In the genomic region with DNA sequence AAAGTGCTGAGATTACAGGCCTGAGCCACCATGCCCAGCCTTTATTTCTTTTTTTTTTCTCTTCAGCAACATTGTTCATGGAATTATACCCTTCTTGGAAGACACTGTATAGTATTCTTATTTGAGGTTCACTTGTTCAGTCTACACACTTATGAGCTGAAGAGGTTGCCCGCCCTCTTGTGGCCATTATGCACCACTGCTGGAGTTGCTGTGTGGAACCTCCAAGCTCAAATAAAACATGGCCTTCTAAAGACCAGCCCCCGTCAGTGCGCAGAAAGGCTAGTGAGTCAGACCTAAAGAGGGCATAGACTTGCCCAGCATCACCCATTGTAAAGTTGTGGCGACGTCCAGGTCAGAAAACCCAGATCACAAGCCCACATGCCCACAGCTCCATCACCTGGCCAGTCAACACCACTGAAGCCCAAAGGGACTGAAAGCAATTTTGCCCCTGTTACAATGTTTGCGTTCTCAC, we compare ENCODE assay signal across 9 cellular contexts. TPM values are rescaled to one million over a fixed set of nuclear protein-coding genes. Genes with fewer than 3 reads are reported as not detected.
DNase-seq lines count a peak whose midpoint lies in the region; ATAC-seq and TF ChIP-seq lines count a peak whose summit lies in the region.
"Had no signal": no experiment of that assay in that cellular context is flagged by ENCODE, and none has a peak within 500 bp of the region (broad histone marks: within the 10 kb centered on the region; RNA-seq: fewer than 3 reads in every experiment).

No MANE protein-coding gene starts in this region.

- H3K27me3 ChIP-seq in SK-N-SH (ENCODE audit: insufficient read depth) = no peaks in the 10 kb centered on the region

- peak; percentile 99 for TF ChIP-seq CTCF in SK-N-SH (IDR thresholded peaks at IDR 0.05)
- TF ChIP-seq CTCF in progenitor cell of endocrine pancreas (IDR thresholded peaks at IDR 0.05; ENCODE audit: unreplicated experiment) = peak; percentile 94

- H3K79me2 ChIP-seq in SK-N-SH (ENCODE audit: insufficient read depth) = no peaks in the 10 kb centered on the region

- peak overlapping the region; percentile 23; the same call in 1 of the 2 replicates for H2AFZ ChIP-seq in SK-N-SH (ENCODE audit: low read depth)

- 22% methylated on average over 6 of the region's 6 CpGs for WGBS in SK-N-SH (ENCODE audit: low lambda C conversion rate)

- H4K20me1 ChIP-seq in SK-N-SH (ENCODE audit: insufficient read depth) = no peaks in the 10 kb centered on the region

- no peaks in the 10 kb centered on the region for H3K27me3 Mint-ChIP-seq in progenitor cell of endocrine pancreas
- H3K27me3 Mint-ChIP-seq: activated naive CD4-positive, alpha-beta T cell treated with anti-CD3 and anti-CD28 coated beads, Interleukin-2, amount 50 U/mL, for 24 hours had no signal

- H3K36me3 ChIP-seq in SK-N-SH (replicated peaks in 1 of 2; ENCODE audit: control insufficient read depth in 1 of 2, insufficient read depth in 2 of 2, low read length in 1 of 2) = no peaks in the 10 kb centered on the region

- no peak overlapping the region for H3K9ac ChIP-seq in SK-N-SH

- no peaks in the 10 kb centered on the region; a peak in 1 of 4 replicates for H3K4me1 ChIP-seq in SK-N-SH (ENCODE audit: control insufficient read depth in 1 of 2, insufficient read depth in 2 of 2, low read depth in 1 of 2, low read length in 1 of 2)

- peak; percentile 80 for TF ChIP-seq RAD21 in SK-N-SH (IDR thresholded peaks at IDR 0.05; ENCODE audit: low read length)

- H3K9me3 Mint-ChIP-seq in activated naive CD4-positive, alpha-beta T cell treated with anti-CD3 and anti-CD28 coated beads, Interleukin-2, amount 50 U/mL, for 72 hours = no peaks in the 10 kb centered on the region
- H3K9me3 Mint-ChIP-seq in progenitor cell of endocrine pancreas (ENCODE audit: low read depth) = no peaks in the 10 kb centered on the region
- H3K9me3 Mint-ChIP-seq: activated naive CD4-positive, alpha-beta T cell treated with anti-CD3 and anti-CD28 coated beads, Interleukin-2, amount 50 U/mL, for 24 hours had no signal

- TF ChIP-seq EP300 in SK-N-SH (IDR thresholded peaks at IDR 0.05; ENCODE audit: borderline replicate concordance in 1 of 2, low read depth in 1 of 2, low read length in 1 of 2) = no peak

- no peak overlapping the region for H3K4me2 ChIP-seq in SK-N-SH

- no peak overlapping the region for H3K27ac ChIP-seq in SK-N-SH (ENCODE audit: low read depth in 2 of 2, low read length in 1 of 2)

- no peaks in the 10 kb centered on the region for H3K9me2 ChIP-seq in SK-N-SH

- no peaks in the 10 kb centered on the region for H3K9me3 ChIP-seq in SK-N-SH

- ATAC-seq in GM21737 (IDR thresholded peaks at IDR 0.05; ENCODE audit: unreplicated experiment) = peak; percentile 73
- peak; percentile 95 to 97 for ATAC-seq in activated naive CD4-positive, alpha-beta T cell treated with anti-CD3 and anti-CD28 coated beads, Interleukin-2, amount 50 U/mL, for 72 hours
- peak; percentile 92 for ATAC-seq in Right ventricle myocardium superior (ENCODE audit: poor library complexity)
- ATAC-seq in GM19324 (IDR thresholded peaks at IDR 0.05; ENCODE audit: low FRiP score, unreplicated experiment) = no peak

- peak overlapping the region in 1 of 2 experiments; percentile 2; a peak in 1 of 4 replicates for H3K4me3 ChIP-seq in SK-N-SH (ENCODE audit: low read depth in 2 of 2, low read length in 1 of 2)

- in situ Hi-C loops in Caki2 (cut with HindIII; ENCODE audit: low pct_unique_long_range_greater_than_20kb, low sequenced_read_pairs) = no loop called here

- no peaks in the 10 kb centered on the region for H3K36me3 Mint-ChIP-seq in activated naive CD4-positive, alpha-beta T cell treated with anti-CD3 and anti-CD28 coated beads, Interleukin-2, amount 50 U/mL, for 72 hours
- H3K36me3 Mint-ChIP-seq in progenitor cell of endocrine pancreas (ENCODE audit: insufficient read depth) = no peaks in the 10 kb centered on the region
- H3K36me3 Mint-ChIP-seq: activated naive CD4-positive, alpha-beta T cell treated with anti-CD3 and anti-CD28 coated beads, Interleukin-2, amount 50 U/mL, for 24 hours had no signal

- CTCF ChIA-PET in SK-N-SH (lab: Yijun Ruan, JAX) = interaction anchor here (0.6 to 2.5 kb wide), 53 partner anchors 9 to 710 kb away, joined by 3 to 34 read pairs (median 4); a partner anchor contains a TSS

- no peak overlapping the region for H3K4me3 Mint-ChIP-seq in progenitor cell of endocrine pancreas (ENCODE audit: low read depth)
- H3K4me3 Mint-ChIP-seq: activated naive CD4-positive, alpha-beta T cell treated with anti-CD3 and anti-CD28 coated beads, Interleukin-2, amount 50 U/mL, for 24 hours had no signal

- DNase-seq in Caki2 (ENCODE audit: low read depth) (peak; percentile 73), NAMALWA (ENCODE audit: low spot score) (peak; percentile 87), SK-N-SH (peak; percentile 78), Right ventricle myocardium superior (peak; percentile 69), progenitor cell of endocrine pancreas (ENCODE audit: low spot score, unreplicated experiment) (peak; percentile 35)
- peak; percentile 51 to 64 for DNase-seq in activated naive CD4-positive, alpha-beta T cell treated with anti-CD3 and anti-CD28 coated beads, Interleukin-2, amount 50 U/mL, for 72 hours (ENCODE audit: low spot score in 2 of 2)

- H3K4me1 Mint-ChIP-seq in progenitor cell of endocrine pancreas (ENCODE audit: low read depth) = no peaks in the 10 kb centered on the region

- POLR2A ChIA-PET in SK-N-SH (lab: Yijun Ruan, JAX) = interaction anchor here (0.5 to 1.2 kb wide), 4 partner anchors 12 to 227 kb away, joined by 3 to 5 read pairs (median 3); a partner anchor contains a TSS

- peaks cover 12% of the 10 kb centered on the region for H3F3A ChIP-seq in SK-N-SH (replicated peaks; ENCODE audit: insufficient read depth)

- H3K27ac Mint-ChIP-seq in activated naive CD4-positive, alpha-beta T cell treated with anti-CD3 and anti-CD28 coated beads, Interleukin-2, amount 50 U/mL, for 72 hours = no peak overlapping the region
- H3K27ac Mint-ChIP-seq in progenitor cell of endocrine pancreas = no peak overlapping the region
- H3K27ac Mint-ChIP-seq: activated naive CD4-positive, alpha-beta T cell treated with anti-CD3 and anti-CD28 coated beads, Interleukin-2, amount 50 U/mL, for 24 hours had no signal

- intact Hi-C loops in Right ventricle myocardium superior (cut with DNase I) = no loop called here

TF ChIP-seq in SK-N-SH, 30 proteins besides CTCF, POLR2A, EP300 and RAD21 (continues in another document):
- TF ChIP-seq SMC3 (IDR thresholded peaks at IDR 0.05; ENCODE audit: low read depth, low read length) = peak; percentile 74
- TF ChIP-seq GATA2 (CRISPR knock-in tag; IDR thresholded peaks at IDR 0.05) = no peak
- TF ChIP-seq FOSL2 (IDR thresholded peaks at IDR 0.05; ENCODE audit: borderline replicate concordance, low read depth) = no peak; the same call in 1 of the 2 replicates

RNA-seq across cellular contexts. Expression of a gene that starts 20.4 kb away (rescaled TPM):
- not detected in 2 replicates for total RNA-seq in Caki2 (2014; rRNA removed; shearing (Covaris generic); ENCODE audit: low replicate concordance)
- polyA plus RNA-seq in SK-N-SH (2012; rRNA removed) = 4.6 and 5.1 TPM in 2 replicates
- polyA plus RNA-seq in SK-N-SH (2012; cell fraction: cytosol; rRNA removed) = 2.4 and 2.9 TPM in 2 replicates
- polyA plus RNA-seq in SK-N-SH (2012; cell fraction: nucleus; rRNA removed) = 7.8 and 9.1 TPM in 2 replicates
- total RNA-seq in activated naive CD4-positive, alpha-beta T cell treated with anti-CD3 and anti-CD28 coated beads, Interleukin-2, amount 50 U/mL, for 72 hours = under 1 TPM in 1 of 2 donors, not detected in 1; 0.21 TPM
- total RNA-seq in Right ventricle myocardium superior (4.8 TPM), progenitor cell of endocrine pancreas (1.2 and 2.0 TPM in 2 replicates)

RNA-seq across cellular contexts. Expression of a gene that starts 24.1 kb away (rescaled TPM):
- total RNA-seq in Caki2 (2014; rRNA removed; shearing (Covaris generic); ENCODE audit: low replicate concordance) = 9.7 and 23.5 TPM in 2 replicates
- 11.5 and 13.4 TPM in 2 replicates for polyA plus RNA-seq in SK-N-SH (2012; rRNA removed)
- polyA plus RNA-seq in SK-N-SH (2012; cell fraction: cytosol; rRNA removed) = 5.6 and 8.1 TPM in 2 replicates
- polyA plus RNA-seq in SK-N-SH (2012; cell fraction: nucleus; rRNA removed) = 37.1 and 49.5 TPM in 2 replicates
- total RNA-seq in activated naive CD4-positive, alpha-beta T cell treated with anti-CD3 and anti-CD28 coated beads, Interleukin-2, amount 50 U/mL, for 72 hours = 100 to 1,000 TPM in 1 of 2 donors, 10 to 100 TPM in 1; 61.7 to 118 TPM
- 0.48 TPM for total RNA-seq in Right ventricle myocardium superior
- 17.0 and 17.3 TPM in 2 replicates for total RNA-seq in progenitor cell of endocrine pancreas

RNA-seq across cellular contexts. Expression of a gene that starts 25.3 kb away (rescaled TPM):
- 125 and 130 TPM in 2 replicates for total RNA-seq in Caki2 (2014; rRNA removed; shearing (Covaris generic); ENCODE audit: low replicate concordance)
- polyA plus RNA-seq in SK-N-SH (2012; rRNA removed) = 165 and 198 TPM in 2 replicates
- 92.0 and 140 TPM in 2 replicates for polyA plus RNA-seq in SK-N-SH (2012; cell fraction: cytosol; rRNA removed)
- polyA plus RNA-seq in SK-N-SH (2012; cell fraction: nucleus; rRNA removed) = 333 and 360 TPM in 2 replicates
- total RNA-seq in activated naive CD4-positive, alpha-beta T cell treated with anti-CD3 and anti-CD28 coated beads, Interleukin-2, amount 50 U/mL, for 72 hours = 10 to 100 TPM; 29.0 to 50.7 TPM
- total RNA-seq in Right ventricle myocardium superior (110 TPM), progenitor cell of endocrine pancreas (101 and 102 TPM in 2 replicates)

RNA-seq across cellular contexts. Expression of a gene that starts 47.2 kb away (rescaled TPM):
- not detected in 2 replicates for total RNA-seq in Caki2 (2014; rRNA removed; shearing (Covaris generic); ENCODE audit: low replicate concordance)
- not detected in 2 replicates for polyA plus RNA-seq in SK-N-SH (2012; rRNA removed)
- polyA plus RNA-seq in SK-N-SH (2012; cell fraction: cytosol; rRNA removed) = not detected in 2 replicates
- not detected in 2 replicates for polyA plus RNA-seq in SK-N-SH (2012; cell fraction: nucleus; rRNA removed)
- total RNA-seq in activated naive CD4-positive, alpha-beta T cell treated with anti-CD3 and anti-CD28 coated beads, Interleukin-2, amount 50 U/mL, for 72 hours = not detected
- not detected for total RNA-seq in Right ventricle myocardium superior
- not detected in 2 replicates for total RNA-seq in progenitor cell of endocrine pancreas

RNA-seq across cellular contexts. Expression of a gene that starts 48.6 kb away (rescaled TPM):
- total RNA-seq in Caki2 (2014; rRNA removed; shearing (Covaris generic); ENCODE audit: low replicate concordance) = 2.3 and 9.5 TPM in 2 replicates
- 12.2 and 13.9 TPM in 2 replicates for polyA plus RNA-seq in SK-N-SH (2012; rRNA removed)
- polyA plus RNA-seq in SK-N-SH (2012; cell fraction: cytosol; rRNA removed) = 9.8 and 13.5 TPM in 2 replicates
- 10.2 and 14.0 TPM in 2 replicates for polyA plus RNA-seq in SK-N-SH (2012; cell fraction: nucleus; rRNA removed)
- not detected for total RNA-seq in activated naive CD4-positive, alpha-beta T cell treated with anti-CD3 and anti-CD28 coated beads, Interleukin-2, amount 50 U/mL, for 72 hours
- total RNA-seq in Right ventricle myocardium superior = 0.75 TPM
- 4.5 and 8.1 TPM in 2 replicates for total RNA-seq in progenitor cell of endocrine pancreas

Comparison
In these comparisons a context has a peak if more than half of its experiments do, and no peak if none do; other contexts are left out.
1. DNase-seq: peak in every context shown above with its lines; median percentile 87 in NAMALWA; 78 in SK-N-SH; 73 in Caki2; 69 in Right ventricle myocardium superior; 58 in activated naive CD4-positive, alpha-beta T cell treated with anti-CD3 and anti-CD28 coated beads, Interleukin-2, amount 50 U/mL, for 72 hours; 35 in progenitor cell of endocrine pancreas.